In the genomic region with DNA sequence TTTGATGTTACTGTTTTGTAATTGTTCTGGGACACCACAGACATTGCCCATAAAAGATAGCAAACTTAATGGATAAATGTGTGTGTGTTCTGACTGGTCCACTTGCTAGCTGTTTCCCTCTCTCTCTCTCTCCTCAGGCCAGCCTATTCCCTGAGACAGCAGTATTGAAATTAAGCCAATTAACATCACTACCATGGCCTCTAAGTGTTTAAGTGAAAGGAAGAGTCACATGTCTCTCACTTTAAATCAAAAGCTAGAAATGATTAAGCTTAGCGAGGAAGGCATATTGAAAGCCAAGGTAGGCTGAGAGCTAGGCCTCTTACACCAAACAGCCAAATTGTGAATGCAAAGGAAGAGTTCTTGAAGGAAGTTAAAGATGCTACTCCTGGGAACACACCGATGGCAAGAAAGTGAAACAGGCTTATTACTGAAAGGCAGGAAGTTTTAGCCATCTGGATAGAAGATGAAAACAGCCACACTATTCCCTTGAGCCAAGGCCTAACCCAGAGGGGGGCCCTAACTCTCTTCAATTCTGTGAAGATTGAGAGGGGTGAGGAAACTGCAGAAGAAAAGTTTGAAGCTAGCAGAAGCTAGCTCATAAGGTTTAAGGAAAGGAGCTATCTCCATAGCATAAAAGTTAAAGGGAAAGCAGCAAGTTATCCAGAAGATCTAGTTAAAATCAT, we compare ENCODE assay signal across 24 cellular contexts.
"Had no signal": no experiment of that assay in that cellular context is flagged by ENCODE, and none has a peak within 500 bp of the region (broad histone marks: within the 10 kb centered on the region; RNA-seq: fewer than 3 reads in every experiment).

No MANE protein-coding gene starts in this region.

- H3K4me3 Mint-ChIP-seq: activated CD4-positive, alpha-beta T cell treated with anti-CD3 and anti-CD28 coated beads, Interleukin-2, amount 10 ng/mL, durations not matched to agents 24 days and 14 days; activated CD8-positive, alpha-beta T cell treated with anti-CD3 and anti-CD28 coated beads for 36 hours; activated naive CD4-positive, alpha-beta T cell treated with anti-CD3 and anti-CD28 coated beads, Interleukin-2, amount 50 U/mL, for 24 hours; activated T-cell treated with anti-CD3 and anti-CD28 coated beads, Interleukin-2, amount 50 U/mL, for 24 hours; dendritic cell treated with granulocyte-macrophage colony-stimulating factor and Interleukin-4, amounts not matched to agents 40 ng/mL and 50 ng/mL, for 4 days; immature natural killer cell; memory B cell; WTC11 had no signal

- DNase-seq: activated CD4-positive, alpha-beta T cell treated with anti-CD3 and anti-CD28 coated beads, Interleukin-2, amount 10 ng/mL, durations not matched to agents 24 days and 14 days; activated CD8-positive, alpha-beta T cell treated with anti-CD3 and anti-CD28 coated beads for 36 hours; activated effector memory CD4-positive, alpha-beta T cell treated with anti-CD3 and anti-CD28 coated beads, Interleukin-2, amount 50 U/mL, for 16 hours; activated T-cell treated with anti-CD3 and anti-CD28 coated beads, Interleukin-2, amount 50 U/mL, for 24 hours; amniotic stem cell; effector CD8-positive, alpha-beta T cell; heart right ventricle; immature natural killer cell; kidney glomerular epithelial cell; left ventricle myocardium inferior; occipital lobe; stimulated activated CD4-positive, alpha-beta T cell treated with anti-CD3 and anti-CD28 coated beads, Interleukin-12 subunit alpha, Interleukin-12 subunit beta, amount 100 ng/mL, for 4 hours; stimulated activated CD4-positive, alpha-beta T cell treated with anti-CD3 and anti-CD28 coated beads, Interleukin-1b, Interleukin-23, amount 100 ng/mL, for 48 hours; stimulated activated CD8-positive, alpha-beta memory T cell treated with anti-CD3 and anti-CD28 coated beads, Interleukin-4, amount 100 ng/mL, for 48 hours; stimulated activated naive CD4-positive, alpha-beta T cell treated with Interleukin-2 at 50 U/mL for 16 hours; transverse colon had no signal

- H3K27ac ChIP-seq: cardiac muscle cell, gastroesophageal sphincter, heart right ventricle, left ventricle myocardium inferior, transverse colon, vagina had no signal

- H3K36me3 Mint-ChIP-seq: WTC11 had no signal

- H3K27me3 Mint-ChIP-seq: activated CD4-positive, alpha-beta T cell treated with anti-CD3 and anti-CD28 coated beads, Interleukin-2, amount 10 ng/mL, durations not matched to agents 24 days and 14 days; activated CD8-positive, alpha-beta T cell treated with anti-CD3 and anti-CD28 coated beads for 36 hours; activated naive CD4-positive, alpha-beta T cell treated with anti-CD3 and anti-CD28 coated beads, Interleukin-2, amount 50 U/mL, for 24 hours; activated T-cell treated with anti-CD3 and anti-CD28 coated beads, Interleukin-2, amount 50 U/mL, for 24 hours; dendritic cell treated with granulocyte-macrophage colony-stimulating factor and Interleukin-4, amounts not matched to agents 40 ng/mL and 50 ng/mL, for 4 days; memory B cell had no signal

- H3K4me3 ChIP-seq: cardiac muscle cell, gastroesophageal sphincter, heart right ventricle, left ventricle myocardium inferior, transverse colon, vagina had no signal

- ATAC-seq: activated CD8-positive, alpha-beta T cell treated with anti-CD3 and anti-CD28 coated beads for 36 hours; esophagus mucosa; gastroesophageal sphincter; heart right ventricle; WTC11 had no signal

- H3K27ac Mint-ChIP-seq: activated CD4-positive, alpha-beta T cell treated with anti-CD3 and anti-CD28 coated beads, Interleukin-2, amount 10 ng/mL, durations not matched to agents 24 days and 14 days; activated CD8-positive, alpha-beta T cell treated with anti-CD3 and anti-CD28 coated beads for 36 hours; activated naive CD4-positive, alpha-beta T cell treated with anti-CD3 and anti-CD28 coated beads, Interleukin-2, amount 50 U/mL, for 24 hours; activated T-cell treated with anti-CD3 and anti-CD28 coated beads, Interleukin-2, amount 50 U/mL, for 24 hours; dendritic cell treated with granulocyte-macrophage colony-stimulating factor and Interleukin-4, amounts not matched to agents 40 ng/mL and 50 ng/mL, for 4 days; memory B cell; WTC11 had no signal

- H3K27me3 ChIP-seq: cardiac muscle cell, gastroesophageal sphincter, heart right ventricle, transverse colon, vagina had no signal

- H3K36me3 ChIP-seq: cardiac muscle cell, gastroesophageal sphincter, heart right ventricle, left ventricle myocardium inferior, transverse colon, vagina had no signal

- H3K9me3 ChIP-seq: gastroesophageal sphincter, transverse colon, vagina had no signal

- H3K4me1 ChIP-seq: gastroesophageal sphincter, heart right ventricle, left ventricle myocardium inferior, transverse colon, vagina had no signal

- H3K9me3 Mint-ChIP-seq: activated CD8-positive, alpha-beta T cell treated with anti-CD3 and anti-CD28 coated beads for 36 hours; activated T-cell treated with anti-CD3 and anti-CD28 coated beads, Interleukin-2, amount 50 U/mL, for 24 hours; dendritic cell treated with granulocyte-macrophage colony-stimulating factor and Interleukin-4, amounts not matched to agents 40 ng/mL and 50 ng/mL, for 4 days; immature natural killer cell had no signal
